ENCODE assay signal across 8 cellular contexts in the genomic region with DNA sequence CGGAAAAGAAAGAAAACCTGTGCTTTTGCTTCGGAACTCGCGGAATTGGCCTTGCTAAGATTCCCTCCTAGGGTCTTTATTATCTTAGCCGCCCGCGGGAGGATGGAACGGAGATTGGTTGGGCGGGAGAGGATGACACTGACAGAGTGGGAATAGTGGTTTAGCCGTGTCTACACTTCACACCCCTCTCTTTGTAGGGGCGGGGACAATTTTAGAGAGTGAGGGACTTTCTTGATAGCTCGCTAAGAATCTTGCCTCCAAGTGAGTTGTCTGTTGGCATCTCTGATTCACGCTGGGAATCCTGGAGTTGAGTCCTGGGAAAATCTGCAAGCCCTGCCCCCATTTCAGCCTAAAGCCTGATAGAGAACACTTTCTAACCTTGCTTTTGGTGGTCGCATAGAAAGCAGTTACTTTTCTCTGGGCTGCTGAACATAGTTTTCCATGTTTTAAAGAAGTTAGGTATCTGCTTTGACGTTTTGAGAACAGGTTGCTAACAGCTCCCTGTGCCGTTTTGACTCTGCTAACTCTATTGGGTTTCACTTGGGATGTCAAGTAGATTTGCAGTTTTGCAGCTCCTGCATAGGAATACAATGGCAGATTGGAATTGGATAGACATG. TPM values are rescaled to one million over a fixed set of nuclear protein-coding genes. Genes with fewer than 3 reads are reported as not detected.
DNase-seq lines count a peak whose midpoint lies in the region; ATAC-seq, FAIRE-seq and TF ChIP-seq lines count a peak whose summit lies in the region.

No MANE protein-coding gene starts in this region.

- peak; percentile 78 for FAIRE-seq in K562 (lab: Jason Lieb, UNC)

- H3K9me3 Mint-ChIP-seq in Caco-2 (ENCODE audit: unreplicated experiment), result no peaks in the 10 kb centered on the region
- peaks cover under 1% of the 10 kb centered on the region; the same call in 1 of the 3 replicates for H3K9me3 Mint-ChIP-seq in GM23338

- POLR2A ChIA-PET in Caco-2 (lab: Charles Lee), result interaction anchor here (0.5 to 1.3 kb wide), 7 partner anchors 9 to 317 kb away, joined by 3 to 15 read pairs (median 3); partner anchors contain the start of genes BPTF and KPNA2
- POLR2A ChIA-PET in K562 (lab: Yijun Ruan, JAX), result interaction anchor here (0.8 to 2.8 kb wide), 12 partner anchors 9 to 354 kb away, joined by 3 to 15 read pairs (median 4); no protein-coding TSS in a partner anchor

- H3K4me2 ChIP-seq in GM23338, result peak overlapping the region; percentile 95
- H3K4me2 ChIP-seq in K562 (ENCODE audit: insufficient read depth, low read length), result peak overlapping the region; percentile 96

- H3K4me3 Mint-ChIP-seq in Caco-2 (ENCODE audit: unreplicated experiment) (peak overlapping the region; percentile 99), GM23338 (peak overlapping the region; percentile 98)

- TF ChIP-seq CTCF in Caco-2 (IDR thresholded peaks at IDR 0.05; ENCODE audit: insufficient read depth in 1 of 2, low read depth in 1 of 2, low read length in 1 of 2, severe bottlenecking in 1 of 2, unreplicated experiment in 1 of 2) (no peak), GM23338 (conservative IDR thresholded peaks at IDR 0.05; ENCODE audit: low read depth in 2 of 2) (no peak), K562 (IDR thresholded peaks at IDR 0.05 in 2 of 3, conservative IDR thresholded peaks at IDR 0.05 in 1 of 3; ENCODE audit: insufficient read depth in 2 of 3, low read depth in 1 of 3, low read length in 3 of 3) (no peak)

- TF ChIP-seq EP300 in K562 (IDR thresholded peaks at IDR 0.05; ENCODE audit: low read length), result no peak

- H3K9me3 ChIP-seq in Caco-2 (no peaks in the 10 kb centered on the region), K562 (replicated peaks; ENCODE audit: control insufficient read depth, insufficient read depth, low read depth, low read length) (0 out of 2 replicates have a peak, but pooled peaks cover under 1% of the 10 kb centered on the region)

- H3K79me2 ChIP-seq in GM23338 (replicated peaks; ENCODE audit: insufficient read depth), result peaks cover 33% of the 10 kb centered on the region
- H3K79me2 ChIP-seq in K562 (ENCODE audit: control insufficient read depth, insufficient read depth, low read length), result peaks cover 50% of the 10 kb centered on the region

- ATAC-seq in GM23338 (peak; percentile 23), K562 (peak; percentile 75), GM18870 (IDR thresholded peaks at IDR 0.05; ENCODE audit: unreplicated experiment) (no peak)

- no peak for TF ChIP-seq RAD21 in K562 (CRISPR knock-in tag; conservative IDR thresholded peaks at IDR 0.05 in 1 of 2, IDR thresholded peaks at IDR 0.05 in 1 of 2)

- no peak for TF ChIP-seq POLR2A in K562 (conservative IDR thresholded peaks at IDR 0.05)

- peaks cover 7% of the 10 kb centered on the region; the same call in 1 of the 2 replicates for H3K4me1 ChIP-seq in Caco-2
- peaks cover 17% of the 10 kb centered on the region for H3K4me1 ChIP-seq in GM23338 (ENCODE audit: insufficient read depth)
- 0 out of 5 replicates have a peak, but pooled peaks cover 0 to 5% of the 10 kb centered on the region in 2 experiments for H3K4me1 ChIP-seq in K562 (replicated peaks in 1 of 2; ENCODE audit: control insufficient read depth in 2 of 2, insufficient read depth in 2 of 2, low read length in 2 of 2)

- H3K27ac ChIP-seq in GM23338 (ENCODE audit: low read depth) (peak overlapping the region; percentile 96), K562 (ENCODE audit: extremely low read depth, low read depth, low read length) (peak overlapping the region; percentile 90)

- H3K36me3 ChIP-seq in Caco-2 (ENCODE audit: control insufficient read depth, insufficient read depth, low read length) (peaks cover 4% of the 10 kb centered on the region), GM23338 (ENCODE audit: insufficient read depth) (peaks cover 37% of the 10 kb centered on the region), K562 (ENCODE audit: control insufficient read depth, insufficient read depth, low read length) (peaks cover 37% of the 10 kb centered on the region)

- peak overlapping the region; percentile 100 for H3K27ac Mint-ChIP-seq in Caco-2 (ENCODE audit: unreplicated experiment)
- H3K27ac Mint-ChIP-seq in GM23338, result peak overlapping the region; percentile 99

- H3K9me1 ChIP-seq in K562 (ENCODE audit: control insufficient read depth, insufficient read depth, low read length), result no peaks in the 10 kb centered on the region

- H3K36me3 Mint-ChIP-seq in Caco-2 (ENCODE audit: insufficient read depth, unreplicated experiment) (peaks cover 52% of the 10 kb centered on the region), GM23338 (ENCODE audit: low read depth) (peaks cover 38% of the 10 kb centered on the region)

- peak overlapping the region; percentile 65 for H3K4me3 ChIP-seq in Caco-2 (ENCODE audit: low read depth, low read length)
- peak overlapping the region; percentile 96 for H3K4me3 ChIP-seq in GM23338
- peak overlapping the region; percentile 75 for H3K4me3 ChIP-seq in K562

- peak overlapping the region; percentile 95 to 100 for H3K9ac ChIP-seq in K562 (ENCODE audit: insufficient read depth in 1 of 2, low read depth in 2 of 2, low read length in 2 of 2)

- no peaks in the 10 kb centered on the region for H3K27me3 ChIP-seq in Caco-2 (replicated peaks; ENCODE audit: control insufficient read depth, insufficient read depth, low read length)
- H3K27me3 ChIP-seq in GM23338 (ENCODE audit: insufficient read depth), result no peaks in the 10 kb centered on the region
- no peaks in the 10 kb centered on the region for H3K27me3 ChIP-seq in K562 (ENCODE audit: control insufficient read depth in 2 of 2, insufficient read depth in 2 of 2, low read length in 2 of 2)

- no peaks in the 10 kb centered on the region for H3K9me2 ChIP-seq in GM23338 (ENCODE audit: insufficient read depth)

- H3K4me1 Mint-ChIP-seq in Caco-2 (ENCODE audit: low read depth, unreplicated experiment) (no peaks in the 10 kb centered on the region), GM23338 (peaks cover 8% of the 10 kb centered on the region)

- CTCF ChIA-PET in Caco-2 (lab: Charles Lee) (interaction anchor here (1.0 kb wide), 1 partner anchor 106 kb away, joined by 5 read pairs; the partner anchor contains the start of gene BPTF), K562 (lab: Yijun Ruan, JAX; ENCODE audit: low intra/inter-chr PET ratio) (interaction anchor here (1.6 kb wide), 1 partner anchor 107 kb away, joined by 7 read pairs; the partner anchor contains the start of gene BPTF)

- H4K20me1 ChIP-seq in GM23338 (replicated peaks; ENCODE audit: insufficient read depth) (peaks cover 3% of the 10 kb centered on the region; the same call in 1 of the 2 replicates), K562 (replicated peaks; ENCODE audit: control insufficient read depth, insufficient read depth, low read length) (no peaks in the 10 kb centered on the region; the same call in 1 of the 2 replicates)

- H3F3A ChIP-seq in GM23338 (replicated peaks; ENCODE audit: low read depth), result peaks cover 13% of the 10 kb centered on the region; the same call in 1 of the 2 replicates

- in situ Hi-C loops in K562 (cut with MboI), result no loop called here

- intact Hi-C loops in Caco-2 (cut with micrococcal nuclease; ENCODE audit: unreplicated experiment) (no loop called here), K562 (cut with micrococcal nuclease) (no loop called here)

- no peaks in the 10 kb centered on the region for H3K27me3 Mint-ChIP-seq in Caco-2 (ENCODE audit: insufficient read depth, unreplicated experiment)
- peaks cover 6% of the 10 kb centered on the region for H3K27me3 Mint-ChIP-seq in GM23338 (ENCODE audit: insufficient read depth, low read depth, poor library complexity)

- BruUV-seq in Caco-2 (replicated peaks; lab: Mats Ljungman, UMichigan) (no TSS peak), K562 (replicated peaks; lab: Mats Ljungman, UMichigan) (no TSS peak)

- H2AFZ ChIP-seq in GM23338, result peak overlapping the region; percentile 72; the same call in 1 of the 2 replicates
- H2AFZ ChIP-seq in K562 (ENCODE audit: low read depth, low read length), result peak overlapping the region; percentile 97

- under 1% methylated on average over 16 of the region's 16 CpGs for WGBS in K562 (ENCODE audit: insufficient coverage, low coverage, missing lambda C conversion rate)

- DNase-seq in Caco-2 (peak in 1 of 2 experiments; percentile 45), GM23338 (ENCODE audit: low spot score) (peak; percentile 53), OCI-M1 (lab: John Stamatoyannopoulos, UW) (peak; percentile 56), K562 (ENCODE audit: extremely low read depth in 1 of 4, low spot score in 3 of 4) (peak; percentile 45 to 71 (median 57)), kidney glomerular epithelial cell (lab: John Stamatoyannopoulos, UW) (peak; percentile 33), cortex of kidney (lab: John Stamatoyannopoulos, UW) (no peak)
- DNase-seq in stimulated activated CD4-positive, alpha-beta T cell treated with anti-CD3 and anti-CD28 coated beads, Interleukin-4, amount 100 ng/mL, for 4 hours, result peak; percentile 24 to 40

TF ChIP-seq in GM23338, 12 proteins besides CTCF, POLR2A, EP300 and RAD21 (continues in another document):
- no peak for TF ChIP-seq EZH2 (IDR thresholded peaks at IDR 0.05; ENCODE audit: low read depth, unreplicated experiment)

RNA-seq across cellular contexts. Expression of gene NOL11, which starts 0.7 kb away (rescaled TPM):
- total RNA-seq in Caco-2 (2022), result 69.0 and 73.6 TPM in 2 replicates
- 108 and 116 TPM in 2 replicates for total RNA-seq in GM23338 (2014; rRNA removed; shearing (Covaris generic))
- 130 and 132 TPM in 2 replicates for polyA plus RNA-seq in GM23338 (2016; fragmentation: Nextera tagmentation; extraction: Ambion mirVana)
- 110 and 219 TPM in 2 replicates for total RNA-seq in K562 (2011; cell fraction: chromatin; rRNA removed; ENCODE audit: low replicate concordance)
- 45.7 and 68.9 TPM in 2 replicates for total RNA-seq in K562 (2011; cell fraction: nucleolus; rRNA removed)
- 71.0 and 71.3 TPM in 2 replicates for total RNA-seq in K562 (2011; cell fraction: nucleoplasm; rRNA removed)
- total RNA-seq in K562 (2014; rRNA removed), result 61.1 and 67.6 TPM in 2 replicates
- total RNA-seq in K562 (2014; rRNA removed; fragmentation: Illumina TruSeq; extraction: Trizol), result 129 and 143 TPM in 2 replicates
- total RNA-seq in K562 (2015; rRNA removed; fragmentation: Illumina TruSeq; extraction: Trizol), result 113 and 129 TPM in 2 replicates
- 88.7 and 98.9 TPM in 2 replicates for total RNA-seq in K562 (2021)
- 87.8 and 121 TPM in 2 replicates for polyA plus RNA-seq in K562 (2011; rRNA removed)
- 21.3 and 32.5 TPM in 2 replicates for polyA plus RNA-seq in K562 (2011; cell fraction: cytosol; rRNA removed)
- 42.5 and 60.9 TPM in 2 replicates for polyA plus RNA-seq in K562 (2011; cell fraction: nucleus; rRNA removed)
- 46.1 and 72.4 TPM in 2 replicates for polyA plus RNA-seq in K562 (2012)
- 87.1 and 107 TPM in 2 replicates for polyA plus RNA-seq in K562 (2014; fragmentation: Illumina TruSeq; extraction: Trizol)
- 100 to 1,000 TPM; 130 to 175 TPM for polyA plus RNA-seq in K562 (2014; fragmentation: Nextera tagmentation; extraction: Ambion mirVana)
- 72.2 and 75.6 TPM in 2 replicates for polyA plus RNA-seq in K562 (2014; rRNA removed)
- polyA minus RNA-seq in K562 (2011; rRNA and poly(A)+ RNA removed), result 121 and 123 TPM in 2 replicates
- 129 and 148 TPM in 2 replicates for polyA minus RNA-seq in K562 (2011; cell fraction: cytosol; rRNA and poly(A)+ RNA removed)
- 51.0 and 77.2 TPM in 2 replicates for polyA minus RNA-seq in K562 (2011; cell fraction: nucleus; rRNA and poly(A)+ RNA removed)
